In genomic region chr17:75752405-75753192, GRCh38 we compare ENCODE assay signal across 13 cellular contexts. TPM values are rescaled to one million over a fixed set of nuclear protein-coding genes. Genes with fewer than 3 reads are reported as not detected.
DNase-seq lines count a peak whose midpoint lies in the region; ATAC-seq and TF ChIP-seq lines count a peak whose summit lies in the region.
"Had no signal": no experiment of that assay in that cellular context is flagged by ENCODE, and none has a peak within 500 bp of the region (broad histone marks: within the 10 kb centered on the region; RNA-seq: fewer than 3 reads in every experiment).

No MANE protein-coding gene starts in this region.

- POLR2A ChIA-PET in activated CD4-positive, alpha-beta memory T cell treated with anti-CD3 and anti-CD28 coated beads for 36 hours (lab: Charles Lee) = interaction anchor here (1.1 to 1.8 kb wide), 7 partner anchors 12 to 103 kb away, joined by 3 to 18 read pairs (median 5); partner anchors contain the start of genes GALK1, RECQL5 and WBP2

- no peak overlapping the region for H2BK20ac ChIP-seq in H9 (ENCODE audit: low read depth, low read length, poor library complexity, severe bottlenecking)

- H4K8ac ChIP-seq in H9 (replicated peaks; ENCODE audit: insufficient read length, low read depth, low read length) = no peak overlapping the region

- no peak overlapping the region for H2BK120ac ChIP-seq in H9 (ENCODE audit: low read depth, low read length, poor library complexity, severe bottlenecking)

- no peak overlapping the region for H2BK12ac ChIP-seq in H9 (ENCODE audit: insufficient read length, low read depth, low read length)

- H3K27me3 ChIP-seq in H9 (ENCODE audit: insufficient read depth, low read length) = no peaks in the 10 kb centered on the region
- H3K27me3 ChIP-seq: adrenal gland had no signal

- no peak overlapping the region for H2BK5ac ChIP-seq in H9 (ENCODE audit: insufficient read length, low read length)

- H3K4me2 ChIP-seq in H9 (ENCODE audit: insufficient read depth, insufficient read length, low read length) = no peak overlapping the region

- H3K27ac Mint-ChIP-seq in H9 (no peak overlapping the region), natural killer cell (no peak overlapping the region)
- no peak overlapping the region for H3K27ac Mint-ChIP-seq in activated CD4-positive, alpha-beta memory T cell treated with anti-CD3 and anti-CD28 coated beads for 36 hours

- intact Hi-C loops in activated CD4-positive, alpha-beta memory T cell treated with anti-CD3 and anti-CD28 coated beads for 36 hours (cut with micrococcal nuclease) = loop anchor here (5.0 kb wide), 1 partner anchor 325 kb away; no protein-coding TSS in a partner anchor
- intact Hi-C loops in natural killer cell (cut with micrococcal nuclease) = no loop called here

- no peak overlapping the region for H3K18ac ChIP-seq in H9 (ENCODE audit: insufficient read length, low read depth, low read length)

- H4K5ac ChIP-seq in H9 (ENCODE audit: insufficient read length, low read depth, low read length) = no peak overlapping the region

- H3K36me3 Mint-ChIP-seq in H9 (ENCODE audit: insufficient read depth in 1 of 3, low read depth in 3 of 3) = no peaks in the 10 kb centered on the region
- H3K36me3 Mint-ChIP-seq in activated CD4-positive, alpha-beta memory T cell treated with anti-CD3 and anti-CD28 coated beads for 36 hours = no peaks in the 10 kb centered on the region
- H3K36me3 Mint-ChIP-seq in natural killer cell = no peaks in the 10 kb centered on the region

- H3K79me2 ChIP-seq in H9 (ENCODE audit: insufficient read depth, low read length) = no peaks in the 10 kb centered on the region

- H3K9ac ChIP-seq in H9 (ENCODE audit: extremely low read depth, insufficient read length, low read length) = no peak overlapping the region

- no peak overlapping the region for H2AK5ac ChIP-seq in H9 (ENCODE audit: insufficient read length, low read length)

- H4K20me1 ChIP-seq in H9 (ENCODE audit: control insufficient read depth, insufficient read depth, insufficient read length) = no peaks in the 10 kb centered on the region

- H3K4ac ChIP-seq in H9 (ENCODE audit: low read depth, low read length) = no peak overlapping the region

- H3K9me3 Mint-ChIP-seq in H9 (no peaks in the 10 kb centered on the region; a peak in 1 of 5 replicates), natural killer cell (no peaks in the 10 kb centered on the region)
- H3K9me3 Mint-ChIP-seq in activated CD4-positive, alpha-beta memory T cell treated with anti-CD3 and anti-CD28 coated beads for 36 hours = no peaks in the 10 kb centered on the region

- H3K79me1 ChIP-seq in H9 (ENCODE audit: insufficient read depth, low read depth, low read length, poor library complexity, severe bottlenecking) = no peaks in the 10 kb centered on the region

- peaks cover 9 to 12% of the 10 kb centered on the region in 2 experiments for H3K4me1 Mint-ChIP-seq in H9
- H3K4me1 Mint-ChIP-seq in activated CD4-positive, alpha-beta memory T cell treated with anti-CD3 and anti-CD28 coated beads for 36 hours (ENCODE audit: low read depth) = peaks cover 23% of the 10 kb centered on the region
- H3K4me1 Mint-ChIP-seq in natural killer cell = peaks cover 15 to 18% of the 10 kb centered on the region in 2 donors

- ATAC-seq in natural killer cell (no peak), HG02870 (IDR thresholded peaks at IDR 0.05; ENCODE audit: unreplicated experiment) (no peak)

- H3K23ac ChIP-seq in H9 (ENCODE audit: insufficient read length, low read depth, low read length) = no peak overlapping the region

- H2AFZ ChIP-seq in H9 (ENCODE audit: low read length) = no peak overlapping the region

- no CpG with 5 or more reads among the region's 16 CpGs for WGBS in H9 (ENCODE audit: extremely low coverage, insufficient read length, low lambda C conversion rate)

- H3K27me3 Mint-ChIP-seq in H9 (ENCODE audit: low read depth) (peaks cover 12% of the 10 kb centered on the region), natural killer cell (ENCODE audit: low read depth in 2 of 2) (peaks cover 3 to 4% of the 10 kb centered on the region in 2 donors)
- H3K27me3 Mint-ChIP-seq in activated CD4-positive, alpha-beta memory T cell treated with anti-CD3 and anti-CD28 coated beads for 36 hours = no peaks in the 10 kb centered on the region

- H3K4me1 ChIP-seq in H9 (ENCODE audit: insufficient read depth, low read length) = no peaks in the 10 kb centered on the region; the same call in 1 of the 2 replicates

- TF ChIP-seq CTCF in H9 (conservative IDR thresholded peaks at IDR 0.05) (peak; percentile 35; the same call in 2 of the 3 replicates), natural killer cell (IDR thresholded peaks at IDR 0.05) (no peak)

- H3K4me3 Mint-ChIP-seq in H9 = peak overlapping the region in 1 of 2 experiments; percentile 65; a peak in 3 of 5 replicates
- H3K4me3 Mint-ChIP-seq in activated CD4-positive, alpha-beta memory T cell treated with anti-CD3 and anti-CD28 coated beads for 36 hours = no peak overlapping the region
- peak overlapping the region; percentile 69 for H3K4me3 Mint-ChIP-seq in natural killer cell

- H3K23me2 ChIP-seq in H9 (ENCODE audit: insufficient read length, low read depth, low read length, poor library complexity, severe bottlenecking) = peaks cover 3% of the 10 kb centered on the region

- CTCF ChIA-PET in activated CD4-positive, alpha-beta memory T cell treated with anti-CD3 and anti-CD28 coated beads for 36 hours (lab: Charles Lee) = interaction anchor here (0.7 to 10.9 kb wide), 43 partner anchors 11 to 517 kb away, joined by 3 to 438 read pairs (median 7); partner anchors contain the start of genes GALK1, ITGB4, RECQL5 and SAP30BP

- no peak overlapping the region for H2BK15ac ChIP-seq in H9 (ENCODE audit: low read depth, low read length)

- no peak overlapping the region for H3K56ac ChIP-seq in H9 (ENCODE audit: insufficient read length, low read depth, low read length)

- no peak overlapping the region for H3T11ph ChIP-seq in H9 (ENCODE audit: low read length)

- H3K27ac ChIP-seq in H9 (ENCODE audit: insufficient read length, low read depth, low read length) = no peak overlapping the region
- H3K27ac ChIP-seq: 22Rv1 had no signal

- peak; percentile 55 for DNase-seq in DMS53 (lab: John Stamatoyannopoulos, UW)
- DNase-seq in DMS53 treated with DMSO at 0.1 percent for 48 hours (lab: John Stamatoyannopoulos, UW; ENCODE audit: unreplicated experiment) = no peak
- DNase-seq in H9 = peak; percentile 35
- peak; percentile 15 for DNase-seq in activated CD4-positive, alpha-beta memory T cell treated with anti-CD3 and anti-CD28 coated beads for 36 hours
- no peak for DNase-seq in natural killer cell
- no peak for DNase-seq in AG08395 (ENCODE audit: low spot score)
- no peak for DNase-seq in HCEC 1CT
- DNase-seq: adrenal gland; effector CD4-positive, alpha-beta T cell; lower lobe of right lung; NCI-H2029 had no signal

- no peak overlapping the region for H4K91ac ChIP-seq in H9 (ENCODE audit: insufficient read length, low read depth, low read length)

- H3K14ac ChIP-seq in H9 (ENCODE audit: insufficient read depth, low read length) = no peak overlapping the region

- no peaks in the 10 kb centered on the region for H3K9me3 ChIP-seq in H9 (ENCODE audit: control insufficient read depth, low read depth, low read length)
- H3K9me3 ChIP-seq: adrenal gland, lower lobe of right lung had no signal

RNA-seq across cellular contexts. Expression of gene GALK1, which starts 12.4 kb away (rescaled TPM):
- total RNA-seq in H9 (2021) (36.7 and 38.4 TPM in 2 replicates), natural killer cell (10 to 100 TPM; 11.9 to 15.9 (median 12.6) TPM)
- total RNA-seq in activated CD4-positive, alpha-beta memory T cell treated with anti-CD3 and anti-CD28 coated beads for 36 hours = 10 to 100 TPM; 69.3 to 69.7 TPM

RNA-seq across cellular contexts. Expression of gene ITGB4, which starts 31.3 kb away (rescaled TPM):
- 3.9 and 5.3 TPM in 2 replicates for total RNA-seq in H9 (2021)
- total RNA-seq in activated CD4-positive, alpha-beta memory T cell treated with anti-CD3 and anti-CD28 coated beads for 36 hours = 1 to 10 TPM in 1 of 2 experiments, under 1 TPM in 1; 0.67 to 1.1 TPM
- 1 to 10 TPM in 1 of 3 donors, under 1 TPM in 2; 0.38 to 1.0 (median 0.68) TPM for total RNA-seq in natural killer cell

RNA-seq across cellular contexts. Expression of gene UNK, which starts 32.0 kb away (rescaled TPM):
- total RNA-seq in H9 (2021) = 35.6 and 36.4 TPM in 2 replicates
- total RNA-seq in activated CD4-positive, alpha-beta memory T cell treated with anti-CD3 and anti-CD28 coated beads for 36 hours = 10 to 100 TPM; 21.8 to 24.7 TPM
- 10 to 100 TPM; 44.2 to 51.3 (median 44.5) TPM for total RNA-seq in natural killer cell

Comparison
In these comparisons a context has a peak if more than half of its experiments do, and no peak if none do; other contexts are left out.
1. DNase-seq: peak in DMS53 (single experiment), H9 (single experiment) and activated CD4-positive, alpha-beta memory T cell treated with anti-CD3 and anti-CD28 coated beads for 36 hours (single experiment); none in DMS53 treated with DMSO at 0.1 percent for 48 hours (single experiment), natural killer cell (single experiment), AG08395 (single experiment) and HCEC 1CT (single experiment).